Comparison of ENCODE assay signal across 16 cellular contexts in the genomic region with DNA sequence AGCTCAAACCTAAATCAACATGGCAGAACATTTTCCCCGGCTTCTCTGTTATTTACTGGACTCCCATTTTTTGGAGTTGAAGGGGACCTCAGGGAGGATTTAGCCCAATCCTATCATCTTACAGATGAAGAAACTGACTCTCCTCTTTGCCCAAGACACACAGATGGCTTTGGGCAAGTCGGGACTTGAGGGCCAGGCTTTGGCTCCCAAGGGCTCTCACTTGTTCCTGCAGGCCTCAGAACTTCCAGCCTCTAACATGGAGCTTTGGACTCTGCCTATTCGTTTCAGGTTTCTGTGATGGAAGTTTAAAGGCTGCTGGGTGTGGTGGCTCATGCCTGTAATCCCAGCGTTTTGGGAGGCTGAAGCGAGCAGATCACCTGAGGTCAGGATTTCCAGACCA. TPM values are rescaled to one million over a fixed set of nuclear protein-coding genes. Genes with fewer than 3 reads are reported as not detected.
A peak's percentile ranks its signal among the peaks of the same experiment; 100 is the strongest.
DNase-seq lines count a peak whose midpoint lies in the region; ATAC-seq and TF ChIP-seq lines count a peak whose summit lies in the region.
"Had no signal": no experiment of that assay in that cellular context is flagged by ENCODE, and none has a peak within 500 bp of the region (broad histone marks: within the 10 kb centered on the region; RNA-seq: fewer than 3 reads in every experiment).

No MANE protein-coding gene starts in this region.

- peak overlapping the region; percentile 91 for H3K27ac ChIP-seq in epithelial cell of prostate
- H3K27ac ChIP-seq: gastroesophageal sphincter, right lobe of liver had no signal

- no peaks in the 10 kb centered on the region for H3K9me3 ChIP-seq in T-helper 17 cell (ENCODE audit: control insufficient read depth, low read length, poor library complexity, severe bottlenecking)
- H3K9me3 ChIP-seq: gastroesophageal sphincter, right lobe of liver had no signal

- ATAC-seq in T-helper 17 cell (no peak), GM19035 (IDR thresholded peaks at IDR 0.05; ENCODE audit: unreplicated experiment) (no peak)

- H3K9me3 Mint-ChIP-seq in activated naive CD4-positive, alpha-beta T cell treated with anti-CD3 and anti-CD28 coated beads for 36 hours: no peaks in the 10 kb centered on the region
- H3K9me3 Mint-ChIP-seq in type B pancreatic cell: peaks cover 3% of the 10 kb centered on the region

- DNase-seq in activated naive CD4-positive, alpha-beta T cell treated with anti-CD3 and anti-CD28 coated beads for 36 hours: no peak
- DNase-seq in activated naive CD4-positive, alpha-beta T cell treated with Interleukin-2 at 50 U/mL for 16 hours: no peak
- DNase-seq in T-helper 17 cell (no peak), epithelial cell of prostate (ENCODE audit: low read depth, low spot score) (peak; percentile 78), type B pancreatic cell (ENCODE audit: extremely low spot score, unreplicated experiment) (no peak), HK-2 (ENCODE audit: unreplicated experiment) (no peak), NCI-H1417 (lab: John Stamatoyannopoulos, UW) (no peak)
- DNase-seq: activated CD4-positive, CD25-positive, alpha-beta regulatory T cell treated with anti-CD3 and anti-CD28 coated beads, Interleukin-2, amount 50 U/mL, for 72 hours; DMS79 treated with DMSO at 0.1 percent for 48 hours; NCI-H1092 treated with DMSO at 0.1 percent for 48 hours; NCI-H774; right lobe of liver had no signal

- H3K36me3 Mint-ChIP-seq in activated naive CD4-positive, alpha-beta T cell treated with anti-CD3 and anti-CD28 coated beads for 36 hours (ENCODE audit: low read depth): no peaks in the 10 kb centered on the region
- no peaks in the 10 kb centered on the region for H3K36me3 Mint-ChIP-seq in T-helper 17 cell (ENCODE audit: low read depth)
- H3K36me3 Mint-ChIP-seq in type B pancreatic cell: no peaks in the 10 kb centered on the region

- no peaks in the 10 kb centered on the region for H3K27me3 Mint-ChIP-seq in activated naive CD4-positive, alpha-beta T cell treated with anti-CD3 and anti-CD28 coated beads for 36 hours (ENCODE audit: low read depth)
- H3K27me3 Mint-ChIP-seq in T-helper 17 cell (no peaks in the 10 kb centered on the region), type B pancreatic cell (no peaks in the 10 kb centered on the region)

- intact Hi-C loops in activated naive CD4-positive, alpha-beta T cell treated with anti-CD3 and anti-CD28 coated beads for 36 hours (cut with micrococcal nuclease): no loop called here

- peaks cover 78% of the 10 kb centered on the region for H3K4me1 Mint-ChIP-seq in activated naive CD4-positive, alpha-beta T cell treated with anti-CD3 and anti-CD28 coated beads for 36 hours (ENCODE audit: low read depth)
- H3K4me1 Mint-ChIP-seq in T-helper 17 cell (peaks cover 46% of the 10 kb centered on the region), type B pancreatic cell (ENCODE audit: unreplicated experiment) (peaks cover 24% of the 10 kb centered on the region)

- H3K4me3 Mint-ChIP-seq in activated naive CD4-positive, alpha-beta T cell treated with anti-CD3 and anti-CD28 coated beads for 36 hours: no peak overlapping the region
- H3K4me3 Mint-ChIP-seq in T-helper 17 cell (no peak overlapping the region), type B pancreatic cell (no peak overlapping the region)

- H3K27ac Mint-ChIP-seq in activated naive CD4-positive, alpha-beta T cell treated with anti-CD3 and anti-CD28 coated beads for 36 hours: peak overlapping the region; percentile 75
- H3K27ac Mint-ChIP-seq in T-helper 17 cell (peak overlapping the region; percentile 99), type B pancreatic cell (peak overlapping the region; percentile 6)

- CTCF ChIA-PET in activated naive CD4-positive, alpha-beta T cell treated with anti-CD3 and anti-CD28 coated beads for 36 hours (lab: Charles Lee): interaction anchor here (0.6 to 3.5 kb wide), 9 partner anchors 20 to 667 kb away, joined by 3 to 23 read pairs (median 4); no protein-coding TSS in a partner anchor

- TF ChIP-seq CTCF in type B pancreatic cell (conservative IDR thresholded peaks at IDR 0.05): no peak

RNA-seq across cellular contexts. Expression of gene RHOH, which starts 59.5 kb away (rescaled TPM):
- 10 to 100 TPM; 87.5 to 92.7 TPM for total RNA-seq in activated naive CD4-positive, alpha-beta T cell treated with anti-CD3 and anti-CD28 coated beads for 36 hours
- total RNA-seq in T-helper 17 cell: 100 to 1,000 TPM; 439 to 459 TPM
- 3.1 and 5.4 TPM in 2 replicates for total RNA-seq in type B pancreatic cell (ENCODE audit: low replicate concordance)
- total RNA-seq: HT1080, myocyte had no signal

Comparison
In these comparisons a context has a peak if more than half of its experiments do, and no peak if none do; other contexts are left out.
1. H3K27ac Mint-ChIP-seq: peak in every context shown above with its lines; median percentile 99 in T-helper 17 cell; 75 in activated naive CD4-positive, alpha-beta T cell treated with anti-CD3 and anti-CD28 coated beads for 36 hours; 6 in type B pancreatic cell.
2. RNA of gene RHOH, which starts 59.5 kb away (total RNA-seq): 439 to 459 TPM in T-helper 17 cell and 87.5 to 92.7 TPM in activated naive CD4-positive, alpha-beta T cell treated with anti-CD3 and anti-CD28 coated beads for 36 hours; 3.1 to 5.4 TPM in type B pancreatic cell; every median in the first group is over 10 times any median in the second.